8 cellular contexts compared by ENCODE assay signal in genomic region chr4:177308842-177309524, GRCh38. TPM values are rescaled to one million over a fixed set of nuclear protein-coding genes. Genes with fewer than 3 reads are reported as not detected.
DNase-seq lines count a peak whose midpoint lies in the region; ATAC-seq and TF ChIP-seq lines count a peak whose summit lies in the region.

No MANE protein-coding gene starts in this region.

- H3K4me3 Mint-ChIP-seq in activated naive CD8-positive, alpha-beta T cell treated with anti-CD3 and anti-CD28 coated beads, Interleukin-2, amount 50 U/mL, for 24 hours, result peak overlapping the region; percentile 92

- H3K9ac ChIP-seq in mucosa of stomach (ENCODE audit: low read length), result peak overlapping the region; percentile 49

- H3K36me3 Mint-ChIP-seq in activated naive CD8-positive, alpha-beta T cell treated with anti-CD3 and anti-CD28 coated beads, Interleukin-2, amount 50 U/mL, for 24 hours (ENCODE audit: low read depth), result peaks cover 8% of the 10 kb centered on the region

- H3K4me1 Mint-ChIP-seq in activated naive CD8-positive, alpha-beta T cell treated with anti-CD3 and anti-CD28 coated beads, Interleukin-2, amount 50 U/mL, for 24 hours, result peaks cover 23% of the 10 kb centered on the region

- intact Hi-C loops in sciatic nerve (cut with DNase I), result no loop called here

- H3K36me3 ChIP-seq in BE2C (no peaks in the 10 kb centered on the region), mucosa of stomach (ENCODE audit: control insufficient read depth, insufficient read depth, low read length) (no peaks in the 10 kb centered on the region)

- H3K4me3 ChIP-seq in BE2C (ENCODE audit: low read depth, low read length), result peak overlapping the region; percentile 77
- H3K4me3 ChIP-seq in mucosa of stomach (ENCODE audit: low read length), result peak overlapping the region; percentile 69

- no peaks in the 10 kb centered on the region for H3K9me3 ChIP-seq in BE2C
- no peaks in the 10 kb centered on the region for H3K9me3 ChIP-seq in mucosa of stomach (ENCODE audit: control insufficient read depth, low read length)

- no peaks in the 10 kb centered on the region for H3K9me3 Mint-ChIP-seq in activated naive CD8-positive, alpha-beta T cell treated with anti-CD3 and anti-CD28 coated beads, Interleukin-2, amount 50 U/mL, for 24 hours

- H3K27me3 Mint-ChIP-seq in activated naive CD8-positive, alpha-beta T cell treated with anti-CD3 and anti-CD28 coated beads, Interleukin-2, amount 50 U/mL, for 24 hours, result no peaks in the 10 kb centered on the region

- no peak for TF ChIP-seq CTCF in BE2C (IDR thresholded peaks at IDR 0.05; ENCODE audit: low read depth, low read length)

- peak overlapping the region; percentile 91 for H3K27ac Mint-ChIP-seq in activated naive CD8-positive, alpha-beta T cell treated with anti-CD3 and anti-CD28 coated beads, Interleukin-2, amount 50 U/mL, for 24 hours

- no peaks in the 10 kb centered on the region for H3K27me3 ChIP-seq in BE2C
- no peaks in the 10 kb centered on the region for H3K27me3 ChIP-seq in mucosa of stomach (ENCODE audit: control insufficient read depth, insufficient read depth, low read length)

- H3K4me1 ChIP-seq in BE2C (no peaks in the 10 kb centered on the region), mucosa of stomach (ENCODE audit: control insufficient read depth, insufficient read depth, low read length) (no peaks in the 10 kb centered on the region)

- ATAC-seq in HG03354 (IDR thresholded peaks at IDR 0.05; ENCODE audit: poor library complexity, severe bottlenecking, unreplicated experiment) (peak; percentile 0), sciatic nerve (no peak), HG02970 (IDR thresholded peaks at IDR 0.05; ENCODE audit: low FRiP score, unreplicated experiment) (no peak)
- peak; percentile 1 for ATAC-seq in activated naive CD8-positive, alpha-beta T cell treated with anti-CD3 and anti-CD28 coated beads, Interleukin-2, amount 50 U/mL, for 24 hours

- DNase-seq in BE2C (no peak), hepatic stellate cell (ENCODE audit: low spot score) (no peak), CD1c-positive myeloid dendritic cell (ENCODE audit: extremely low spot score) (no peak), sciatic nerve (ENCODE audit: low spot score) (no peak)
- no peak for DNase-seq in activated naive CD8-positive, alpha-beta T cell treated with anti-CD3 and anti-CD28 coated beads, Interleukin-2, amount 50 U/mL, for 24 hours

RNA-seq across cellular contexts. Expression of gene NEIL3, which starts 0.7 kb away (rescaled TPM):
- polyA plus RNA-seq in BE2C (2012; ENCODE audit: insufficient read depth, insufficient read length, low read depth), result 2.3 TPM
- total RNA-seq in sciatic nerve, result 0.67 TPM

Comparison
In these comparisons a context has a peak if more than half of its experiments do, and no peak if none do; other contexts are left out.
1. ATAC-seq: peak in HG03354 (single experiment) and activated naive CD8-positive, alpha-beta T cell treated with anti-CD3 and anti-CD28 coated beads, Interleukin-2, amount 50 U/mL, for 24 hours (single experiment); none in sciatic nerve (single experiment) and HG02970 (single experiment).